Comparison of ENCODE assay signal across 28 cellular contexts in genomic region chr21:29316806-29317205, GRCh38.
"Had no signal": no experiment of that assay in that cellular context is flagged by ENCODE, and none has a peak within 500 bp of the region (broad histone marks: within the 10 kb centered on the region; RNA-seq: fewer than 3 reads in every experiment).

No MANE protein-coding gene starts in this region.

- FAIRE-seq: endometrium had no signal

- H3K27ac ChIP-seq: coronary artery, esophagus squamous epithelium, lower lobe of right lung, neural progenitor cell, ovary, psoas muscle, sigmoid colon, suprapubic skin, transverse colon, vagina had no signal

- H3K9ac ChIP-seq: neural progenitor cell had no signal

- H3K4me3 Mint-ChIP-seq: effector memory CD8-positive, alpha-beta T cell; immature natural killer cell; mesothelial cell of epicardium; naive B cell; nephron; neural progenitor cell; stimulated activated naive B cell treated with anti-CD40 and anti-IgM and Interleukin-4, amounts not matched to agents 10 μg/mL and 1 μg/mL and 100 μg/mL, for 72 hours; stimulated activated naive CD8-positive, alpha-beta T cell treated with anti-CD3 and anti-CD28 coated beads, Interleukin-15, amount 100 ng/mL, for 72 hours had no signal

- ATAC-seq: effector memory CD8-positive, alpha-beta T cell; left ventricle myocardium superior; lower lobe of right lung; mucosa of descending colon; psoas muscle; right cardiac atrium; stimulated activated naive B cell treated with anti-CD40 and anti-IgM and Interleukin-4, amounts not matched to agents 10 μg/mL and 1 μg/mL and 100 μg/mL, for 72 hours; stimulated activated naive CD8-positive, alpha-beta T cell treated with anti-CD3 and anti-CD28 coated beads, Interleukin-15, amount 100 ng/mL, for 72 hours had no signal

- H3K36me3 ChIP-seq: neural progenitor cell, ovary had no signal

- H3K27ac Mint-ChIP-seq: mesothelial cell of epicardium, nephron had no signal

- H2AFZ ChIP-seq: neural progenitor cell had no signal

- H3K4me2 ChIP-seq: neural progenitor cell had no signal

- H3K27me3 Mint-ChIP-seq: effector memory CD8-positive, alpha-beta T cell; naive B cell; stimulated activated naive B cell treated with anti-CD40 and anti-IgM and Interleukin-4, amounts not matched to agents 10 μg/mL and 1 μg/mL and 100 μg/mL, for 72 hours; stimulated activated naive CD8-positive, alpha-beta T cell treated with anti-CD3 and anti-CD28 coated beads, Interleukin-15, amount 100 ng/mL, for 72 hours had no signal

- H3K9me3 ChIP-seq: esophagus squamous epithelium, lower lobe of right lung, mucosa of descending colon, ovary, psoas muscle, sigmoid colon, suprapubic skin, transverse colon, vagina had no signal

- H3K4me1 Mint-ChIP-seq: neural progenitor cell had no signal

- H3K4me3 ChIP-seq: coronary artery, esophagus squamous epithelium, lower lobe of right lung, mucosa of descending colon, neural progenitor cell, ovary, psoas muscle, sigmoid colon, suprapubic skin, transverse colon, vagina had no signal

- H3K9me3 Mint-ChIP-seq: immature natural killer cell; stimulated activated naive CD8-positive, alpha-beta T cell treated with anti-CD3 and anti-CD28 coated beads, Interleukin-15, amount 100 ng/mL, for 72 hours had no signal

- H3K27me3 ChIP-seq: esophagus squamous epithelium, neural progenitor cell, ovary, sigmoid colon, suprapubic skin, transverse colon, vagina had no signal

- DNase-seq: effector memory CD8-positive, alpha-beta T cell; esophagus squamous epithelium; foreskin melanocyte; glutamatergic neuron; hypothalamus; immature natural killer cell; islet precursor cell; left ventricle myocardium superior; lower lobe of right lung; mucosa of descending colon; naive B cell; occipital lobe; ovary; posterior cingulate gyrus; psoas muscle; right cardiac atrium; sigmoid colon; stimulated activated CD4-positive, alpha-beta T cell treated with anti-CD3 and anti-CD28 coated beads, Interleukin-4, amount 100 ng/mL, for 4 hours; stimulated activated naive B cell treated with anti-CD40 and anti-IgM and Interleukin-4, amounts not matched to agents 10 μg/mL and 1 μg/mL and 100 μg/mL, for 72 hours; stimulated activated naive CD8-positive, alpha-beta T cell treated with anti-CD3 and anti-CD28 coated beads, Interleukin-15, amount 100 ng/mL, for 72 hours; transverse colon had no signal
